12 cellular contexts compared by ENCODE assay signal in genomic region chr10:30056767-30057355, GRCh38. TPM values are rescaled to one million over a fixed set of nuclear protein-coding genes. Genes with fewer than 3 reads are reported as not detected.
DNase-seq lines count a peak whose midpoint lies in the region; ATAC-seq and TF ChIP-seq lines count a peak whose summit lies in the region.
"Had no signal": no experiment of that assay in that cellular context is flagged by ENCODE, and none has a peak within 500 bp of the region (broad histone marks: within the 10 kb centered on the region; RNA-seq: fewer than 3 reads in every experiment).

No MANE protein-coding gene starts in this region.

- CTCF ChIA-PET in MCF 10A (lab: Yijun Ruan, JAX), result interaction anchor here (1.0 kb wide), 1 partner anchor 54 kb away, joined by 3 read pairs; no protein-coding TSS in a partner anchor

- BruUV-seq in MCF 10A (replicated peaks; lab: Mats Ljungman, UMichigan), result no TSS peak

- TF ChIP-seq CTCF in breast epithelium (IDR thresholded peaks at IDR 0.05), result no peak
- TF ChIP-seq CTCF in MCF 10A (IDR thresholded peaks at IDR 0.05; ENCODE audit: unreplicated experiment), result no peak
- TF ChIP-seq CTCF in coronary artery (IDR thresholded peaks at IDR 0.05), result no peak
- no peak for TF ChIP-seq CTCF in upper lobe of left lung (IDR thresholded peaks at IDR 0.05)

- ATAC-seq in upper lobe of left lung (ENCODE audit: low FRiP score in 2 of 2) (no peak), HG02623 (IDR thresholded peaks at IDR 0.05; ENCODE audit: unreplicated experiment) (no peak)
- ATAC-seq: activated naive CD8-positive, alpha-beta T cell treated with anti-CD3 and anti-CD28 coated beads, Interleukin-2, amount 50 U/mL, for 24 hours; esophagus mucosa; K562 had no signal

- TF ChIP-seq EP300 in upper lobe of left lung (IDR thresholded peaks at IDR 0.05), result no peak

- H3K4me1 Mint-ChIP-seq in MCF 10A (ENCODE audit: insufficient read depth, unreplicated experiment), result peaks cover 6% of the 10 kb centered on the region

- no peaks in the 10 kb centered on the region for H3K36me3 Mint-ChIP-seq in MCF 10A (ENCODE audit: insufficient read depth, unreplicated experiment)

- no peaks in the 10 kb centered on the region for H3K4me1 ChIP-seq in breast epithelium
- H3K4me1 ChIP-seq in muscle layer of colon (ENCODE audit: insufficient read depth, low read length), result peaks cover 43% of the 10 kb centered on the region
- H3K4me1 ChIP-seq in upper lobe of left lung, result peaks cover 21 to 41% (median 25%) of the 10 kb centered on the region in 4 donors

- H3K36me3 ChIP-seq in breast epithelium (no peaks in the 10 kb centered on the region), muscle layer of colon (ENCODE audit: insufficient read depth, low read length) (no peaks in the 10 kb centered on the region), upper lobe of left lung (no peaks in the 10 kb centered on the region)

- TF ChIP-seq POLR2A in breast epithelium (IDR thresholded peaks at IDR 0.05) (no peak), upper lobe of left lung (IDR thresholded peaks at IDR 0.05) (no peak)

- POLR2A ChIA-PET in MCF 10A (lab: Yijun Ruan, JAX), result no interaction called here

- 64 to 71% methylated on average over 4 of the region's 4 CpGs for WGBS in upper lobe of left lung, 2 donors

- no peak for DNase-seq in breast epithelium (ENCODE audit: low spot score in 2 of 2)
- DNase-seq in MCF 10A (ENCODE audit: unreplicated experiment), result no peak
- no peak for DNase-seq in coronary artery (ENCODE audit: low spot score)
- no peak for DNase-seq in upper lobe of left lung
- no peak for DNase-seq in SKM-1 (lab: John Stamatoyannopoulos, UW; ENCODE audit: unreplicated experiment)
- DNase-seq in OCI-M1 (lab: John Stamatoyannopoulos, UW), result no peak
- DNase-seq: activated naive CD8-positive, alpha-beta T cell treated with anti-CD3 and anti-CD28 coated beads, Interleukin-2, amount 50 U/mL, for 24 hours; SHP77 had no signal

- H3K27me3 ChIP-seq in breast epithelium, result no peaks in the 10 kb centered on the region
- H3K27me3 ChIP-seq in muscle layer of colon (ENCODE audit: control insufficient read depth in 1 of 2, insufficient read depth in 2 of 2, low read length in 2 of 2), result no peaks in the 10 kb centered on the region
- peaks cover 0 to 12% (median 4%) of the 10 kb centered on the region in 4 donors for H3K27me3 ChIP-seq in upper lobe of left lung

- peaks cover 27% of the 10 kb centered on the region for H3K27me3 Mint-ChIP-seq in MCF 10A (ENCODE audit: insufficient read depth, unreplicated experiment)

- H3K27ac Mint-ChIP-seq in MCF 10A (ENCODE audit: low read depth, unreplicated experiment), result no peak overlapping the region
- H3K27ac Mint-ChIP-seq: activated naive CD8-positive, alpha-beta T cell treated with anti-CD3 and anti-CD28 coated beads, Interleukin-2, amount 50 U/mL, for 24 hours had no signal

- H3K4me3 Mint-ChIP-seq in MCF 10A (ENCODE audit: unreplicated experiment), result no peak overlapping the region
- H3K4me3 Mint-ChIP-seq: activated naive CD8-positive, alpha-beta T cell treated with anti-CD3 and anti-CD28 coated beads, Interleukin-2, amount 50 U/mL, for 24 hours had no signal

- H3K27ac ChIP-seq in breast epithelium, result peak overlapping the region; percentile 70 to 91
- H3K27ac ChIP-seq in coronary artery, result peak overlapping the region; percentile 59 to 89
- H3K27ac ChIP-seq in muscle layer of colon (ENCODE audit: low read depth, low read length), result peak overlapping the region; percentile 90
- H3K27ac ChIP-seq in upper lobe of left lung, result peak overlapping the region in 3 of 4 donors; percentile 92 to 94 (median 92)

- intact Hi-C loops in breast epithelium (cut with DNase I; ENCODE audit: low total_unique reads) (no loop called here), MCF 10A (cut with micrococcal nuclease) (no loop called here)

- no peaks in the 10 kb centered on the region for H3K9me3 ChIP-seq in breast epithelium
- no peaks in the 10 kb centered on the region for H3K9me3 ChIP-seq in muscle layer of colon (ENCODE audit: low read length)
- H3K9me3 ChIP-seq in upper lobe of left lung, result no peaks in the 10 kb centered on the region

- peak overlapping the region; percentile 79 for H3K9ac ChIP-seq in muscle layer of colon (ENCODE audit: low read length)

- no peaks in the 10 kb centered on the region for H3K9me3 Mint-ChIP-seq in MCF 10A (ENCODE audit: unreplicated experiment)
- H3K9me3 Mint-ChIP-seq: activated naive CD8-positive, alpha-beta T cell treated with anti-CD3 and anti-CD28 coated beads, Interleukin-2, amount 50 U/mL, for 24 hours had no signal

- peak overlapping the region; percentile 13 to 91 (median 85) for H3K4me3 ChIP-seq in breast epithelium
- H3K4me3 ChIP-seq in coronary artery, result peak overlapping the region; percentile 35
- H3K4me3 ChIP-seq in muscle layer of colon (ENCODE audit: low read depth in 1 of 2, low read length in 2 of 2), result peak overlapping the region in 1 of 2 donors; percentile 71
- H3K4me3 ChIP-seq in upper lobe of left lung, result peak overlapping the region in 3 of 4 donors; percentile 72 to 85 (median 74)
- H3K4me3 ChIP-seq: K562 had no signal

RNA-seq across cellular contexts. Expression of gene JCAD, which starts 2.5 kb away (rescaled TPM):
- 10 to 100 TPM; 11.1 to 69.3 (median 16.1) TPM for total RNA-seq in breast epithelium
- total RNA-seq in MCF 10A (2022), result 0.25 and 0.26 TPM in 2 replicates
- 10 to 100 TPM; 16.8 to 83.7 (median 37.6) TPM for total RNA-seq in upper lobe of left lung
- total RNA-seq: K562 had no signal
